14 cellular contexts compared by ENCODE assay signal in the genomic region with DNA sequence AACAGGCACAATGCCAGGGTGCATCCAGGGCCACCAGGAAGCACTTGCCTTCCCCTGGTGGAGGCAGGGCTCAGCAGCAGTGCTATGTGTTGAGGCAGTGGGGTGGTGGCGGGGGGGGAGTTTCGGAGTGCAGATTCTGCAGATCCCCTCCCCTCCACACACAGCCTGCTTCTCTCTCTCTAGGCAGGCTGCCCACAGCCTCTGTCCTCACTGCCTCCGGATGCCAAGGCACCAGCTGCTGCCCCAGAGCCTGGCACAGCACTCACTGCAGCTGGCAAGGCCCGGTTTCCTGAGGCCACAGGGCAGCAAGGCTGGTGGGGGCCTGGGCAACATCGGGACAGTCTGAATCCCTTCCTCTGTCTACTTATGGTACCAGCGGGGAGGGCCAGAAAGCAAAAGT. TPM values are rescaled to one million over a fixed set of nuclear protein-coding genes. Genes with fewer than 3 reads are reported as not detected.
A peak's percentile ranks its signal among the peaks of the same experiment; 100 is the strongest.
DNase-seq lines count a peak whose midpoint lies in the region; ATAC-seq and TF ChIP-seq lines count a peak whose summit lies in the region.
"Had no signal": no experiment of that assay in that cellular context is flagged by ENCODE, and none has a peak within 500 bp of the region (broad histone marks: within the 10 kb centered on the region; RNA-seq: fewer than 3 reads in every experiment).

No MANE protein-coding gene starts in this region.

- H3K36me3 Mint-ChIP-seq in activated naive CD8-positive, alpha-beta T cell treated with anti-CD3 and anti-CD28 coated beads, Interleukin-2, amount 10 ng/mL, durations not matched to agents 7 days and 5 days: no peaks in the 10 kb centered on the region
- no peaks in the 10 kb centered on the region for H3K36me3 Mint-ChIP-seq in activated naive CD8-positive, alpha-beta T cell treated with anti-CD3 and anti-CD28 coated beads for 36 hours
- peaks cover 3% of the 10 kb centered on the region for H3K36me3 Mint-ChIP-seq in neural progenitor cell
- H3K36me3 Mint-ChIP-seq: type B pancreatic cell had no signal

- H3K4me1 ChIP-seq in gastroesophageal sphincter: peaks cover 0 to 27% (median 0%) of the 10 kb centered on the region in 3 donors
- no peaks in the 10 kb centered on the region for H3K4me1 ChIP-seq in neural progenitor cell
- peaks cover 8% of the 10 kb centered on the region for H3K4me1 ChIP-seq in upper lobe of right lung

- TF ChIP-seq EP300 in gastroesophageal sphincter (IDR thresholded peaks at IDR 0.05): no peak

- no peaks in the 10 kb centered on the region for H4K20me1 ChIP-seq in neural progenitor cell (ENCODE audit: low read depth)

- TF ChIP-seq CTCF in gastroesophageal sphincter (IDR thresholded peaks at IDR 0.05) (no peak), neural progenitor cell (IDR thresholded peaks at IDR 0.05) (no peak), upper lobe of right lung (IDR thresholded peaks at IDR 0.05) (no peak)

- H3K36me3 ChIP-seq in gastroesophageal sphincter (no peaks in the 10 kb centered on the region), neural progenitor cell (no peaks in the 10 kb centered on the region), upper lobe of right lung (no peaks in the 10 kb centered on the region)
- H3K36me3 ChIP-seq: brain microvascular endothelial cell had no signal

- H3K27me3 ChIP-seq in gastroesophageal sphincter (peaks cover 2% of the 10 kb centered on the region), neural progenitor cell (peaks cover 23% of the 10 kb centered on the region), upper lobe of right lung (peaks cover 2% of the 10 kb centered on the region)

- no peak overlapping the region for H3K4me3 Mint-ChIP-seq in activated naive CD8-positive, alpha-beta T cell treated with anti-CD3 and anti-CD28 coated beads, Interleukin-2, amount 10 ng/mL, durations not matched to agents 7 days and 5 days
- no peak overlapping the region for H3K4me3 Mint-ChIP-seq in activated naive CD8-positive, alpha-beta T cell treated with anti-CD3 and anti-CD28 coated beads for 36 hours
- peak overlapping the region; percentile 34 for H3K4me3 Mint-ChIP-seq in neural progenitor cell
- H3K4me3 Mint-ChIP-seq: activated CD4-positive, alpha-beta T cell treated with anti-CD3 and anti-CD28 coated beads for 36 hours; type B pancreatic cell had no signal

- no peaks in the 10 kb centered on the region for H3F3A ChIP-seq in neural progenitor cell (ENCODE audit: low read depth)

- no peaks in the 10 kb centered on the region for H3K9me3 Mint-ChIP-seq in activated naive CD8-positive, alpha-beta T cell treated with anti-CD3 and anti-CD28 coated beads, Interleukin-2, amount 10 ng/mL, durations not matched to agents 7 days and 5 days
- no peaks in the 10 kb centered on the region for H3K9me3 Mint-ChIP-seq in activated naive CD8-positive, alpha-beta T cell treated with anti-CD3 and anti-CD28 coated beads for 36 hours
- H3K9me3 Mint-ChIP-seq in neural progenitor cell: no peaks in the 10 kb centered on the region
- H3K9me3 Mint-ChIP-seq: type B pancreatic cell had no signal

- DNase-seq in activated naive CD8-positive, alpha-beta T cell treated with anti-CD3 and anti-CD28 coated beads, Interleukin-2, amount 10 ng/mL, durations not matched to agents 7 days and 5 days: no peak
- no peak for DNase-seq in activated naive CD8-positive, alpha-beta T cell treated with anti-CD3 and anti-CD28 coated beads for 36 hours
- DNase-seq in neural progenitor cell (ENCODE audit: low spot score): no peak
- peak; percentile 63 for DNase-seq in upper lobe of right lung
- no peak for DNase-seq in NOMO-1 treated with dmso at 0.1 percent for 144 hours (lab: John Stamatoyannopoulos, UW; ENCODE audit: unreplicated experiment)
- no peak for DNase-seq in OCI-M1 (lab: John Stamatoyannopoulos, UW)
- DNase-seq in NCI-H2081 treated with DMSO at 0.1 percent for 48 hours (lab: John Stamatoyannopoulos, UW): no peak
- DNase-seq: activated CD4-positive, alpha-beta T cell treated with anti-CD3 and anti-CD28 coated beads for 36 hours; brain microvascular endothelial cell; NCI-H2029 treated with DMSO at 0.1 percent for 48 hours; small intestine had no signal

- no peaks in the 10 kb centered on the region for H3K79me2 ChIP-seq in neural progenitor cell (ENCODE audit: low read depth)

- ATAC-seq in activated naive CD8-positive, alpha-beta T cell treated with anti-CD3 and anti-CD28 coated beads, Interleukin-2, amount 10 ng/mL, durations not matched to agents 7 days and 5 days (ENCODE audit: low read depth): no peak
- ATAC-seq in gastroesophageal sphincter: peak; percentile 33
- no peak for ATAC-seq in upper lobe of right lung
- ATAC-seq: mucosa of descending colon had no signal

- no peak for TF ChIP-seq POLR2A in gastroesophageal sphincter (IDR thresholded peaks at IDR 0.05)

- H3K4me3 ChIP-seq in gastroesophageal sphincter (no peak overlapping the region), neural progenitor cell (no peak overlapping the region), upper lobe of right lung (no peak overlapping the region)
- H3K4me3 ChIP-seq: mucosa of descending colon had no signal

- H3K4me2 ChIP-seq in neural progenitor cell: no peak overlapping the region

- POLR2A ChIA-PET in activated naive CD8-positive, alpha-beta T cell treated with anti-CD3 and anti-CD28 coated beads, Interleukin-2, amount 10 ng/mL, durations not matched to agents 7 days and 5 days (lab: Charles Lee): no interaction called here

- H3K27me3 Mint-ChIP-seq in activated naive CD8-positive, alpha-beta T cell treated with anti-CD3 and anti-CD28 coated beads, Interleukin-2, amount 10 ng/mL, durations not matched to agents 7 days and 5 days: peaks cover 13% of the 10 kb centered on the region
- peaks cover 5% of the 10 kb centered on the region for H3K27me3 Mint-ChIP-seq in activated naive CD8-positive, alpha-beta T cell treated with anti-CD3 and anti-CD28 coated beads for 36 hours
- peaks cover 6% of the 10 kb centered on the region for H3K27me3 Mint-ChIP-seq in neural progenitor cell (ENCODE audit: insufficient read depth, low read depth)

- H2AFZ ChIP-seq in neural progenitor cell (replicated peaks): no peak overlapping the region

- no peaks in the 10 kb centered on the region for H3K9me3 ChIP-seq in gastroesophageal sphincter
- H3K9me3 ChIP-seq in neural progenitor cell (ENCODE audit: low read depth): no peaks in the 10 kb centered on the region
- no peaks in the 10 kb centered on the region for H3K9me3 ChIP-seq in upper lobe of right lung
- H3K9me3 ChIP-seq: mucosa of descending colon had no signal

- WGBS in gastroesophageal sphincter (ENCODE audit: low coverage in 1 of 2), 2 donors: no CpG with 5 or more reads among the region's 6 CpGs

- intact Hi-C loops in upper lobe of right lung (cut with DNase I): no loop called here

- H3K27ac Mint-ChIP-seq in activated naive CD8-positive, alpha-beta T cell treated with anti-CD3 and anti-CD28 coated beads, Interleukin-2, amount 10 ng/mL, durations not matched to agents 7 days and 5 days: peak overlapping the region; percentile 11
- H3K27ac Mint-ChIP-seq in activated naive CD8-positive, alpha-beta T cell treated with anti-CD3 and anti-CD28 coated beads for 36 hours: no peak overlapping the region
- no peak overlapping the region for H3K27ac Mint-ChIP-seq in neural progenitor cell
- H3K27ac Mint-ChIP-seq: activated CD4-positive, alpha-beta T cell treated with anti-CD3 and anti-CD28 coated beads for 36 hours; type B pancreatic cell had no signal

- peaks cover 8% of the 10 kb centered on the region for H3K4me1 Mint-ChIP-seq in activated naive CD8-positive, alpha-beta T cell treated with anti-CD3 and anti-CD28 coated beads, Interleukin-2, amount 10 ng/mL, durations not matched to agents 7 days and 5 days
- H3K4me1 Mint-ChIP-seq in activated naive CD8-positive, alpha-beta T cell treated with anti-CD3 and anti-CD28 coated beads for 36 hours: peaks cover 11% of the 10 kb centered on the region
- H3K4me1 Mint-ChIP-seq in neural progenitor cell: peaks cover 31% of the 10 kb centered on the region

- peak overlapping the region in 2 of 4 donors; percentile 72 to 73 for H3K27ac ChIP-seq in gastroesophageal sphincter
- H3K27ac ChIP-seq in neural progenitor cell: no peak overlapping the region
- H3K27ac ChIP-seq in upper lobe of right lung: no peak overlapping the region
- H3K27ac ChIP-seq: brain microvascular endothelial cell had no signal

- no peak overlapping the region for H3K9ac ChIP-seq in neural progenitor cell

RNA-seq across cellular contexts. Expression of a gene that starts 35.8 kb away (rescaled TPM):
- total RNA-seq in activated naive CD8-positive, alpha-beta T cell treated with anti-CD3 and anti-CD28 coated beads, Interleukin-2, amount 10 ng/mL, durations not matched to agents 7 days and 5 days: under 1 TPM in 1 of 2 experiments, not detected in 1; 0.36 TPM
- under 1 TPM; 0.20 to 0.58 TPM for total RNA-seq in activated naive CD8-positive, alpha-beta T cell treated with anti-CD3 and anti-CD28 coated beads for 36 hours
- total RNA-seq in gastroesophageal sphincter (10 to 100 TPM in 1 of 4 donors, 1 to 10 TPM in 3; 3.4 to 25.4 (median 5.0) TPM), neural progenitor cell (ENCODE audit: low replicate concordance) (2.2 and 9.2 TPM in 2 replicates), upper lobe of right lung (0.72 TPM)

RNA-seq across cellular contexts. Expression of a gene that starts 56.7 kb away (rescaled TPM):
- 100 to 1,000 TPM; 159 to 162 TPM for total RNA-seq in activated naive CD8-positive, alpha-beta T cell treated with anti-CD3 and anti-CD28 coated beads, Interleukin-2, amount 10 ng/mL, durations not matched to agents 7 days and 5 days
- 1 to 10 TPM; 3.5 to 4.6 TPM for total RNA-seq in activated naive CD8-positive, alpha-beta T cell treated with anti-CD3 and anti-CD28 coated beads for 36 hours
- total RNA-seq in gastroesophageal sphincter (10 to 100 TPM; 34.5 to 84.9 (median 41.1) TPM), neural progenitor cell (ENCODE audit: low replicate concordance) (0.06 and 1.8 TPM in 2 replicates), upper lobe of right lung (27.6 TPM)
